Comparison of ENCODE assay signal across 20 cellular contexts in genomic region chr2:54088191-54088634, GRCh38. TPM values are rescaled to one million over a fixed set of nuclear protein-coding genes. Genes with fewer than 3 reads are reported as not detected.
DNase-seq lines count a peak whose midpoint lies in the region; ATAC-seq and TF ChIP-seq lines count a peak whose summit lies in the region.
"Had no signal": no experiment of that assay in that cellular context is flagged by ENCODE, and none has a peak within 500 bp of the region (broad histone marks: within the 10 kb centered on the region; RNA-seq: fewer than 3 reads in every experiment).

No MANE protein-coding gene starts in this region.

- H3K27me3 ChIP-seq in Caco-2 (replicated peaks; ENCODE audit: control insufficient read depth, insufficient read depth, low read length) (0 out of 2 replicates have a peak, but pooled peaks cover 1% of the 10 kb centered on the region), Karpas-422 (ENCODE audit: low read length) (no peaks in the 10 kb centered on the region), SJCRH30 (no peaks in the 10 kb centered on the region), sigmoid colon (no peaks in the 10 kb centered on the region)
- H3K27me3 ChIP-seq: adrenal gland, vagina had no signal

- intact Hi-C loops in Caco-2 (cut with micrococcal nuclease; ENCODE audit: unreplicated experiment) = loop anchor here (2.0 to 10.0 kb wide), 2 partner anchors 113 to 485 kb away; partner anchors contain the start of gene PSME4
- intact Hi-C loops in sigmoid colon (cut with DNase I) = loop anchor here (10.0 kb wide), 1 partner anchor 123 kb away; no protein-coding TSS in a partner anchor

- 90 to 95% methylated on average over 5 of the region's 5 CpGs for WGBS in sigmoid colon, 2 donors

- no peaks in the 10 kb centered on the region for H3K9me3 ChIP-seq in Caco-2
- H3K9me3 ChIP-seq in Karpas-422 (ENCODE audit: low read length) = no peaks in the 10 kb centered on the region
- no peaks in the 10 kb centered on the region for H3K9me3 ChIP-seq in SJCRH30 (replicated peaks)
- H3K9me3 ChIP-seq in sigmoid colon = no peaks in the 10 kb centered on the region
- H3K9me3 ChIP-seq: adrenal gland, vagina had no signal

- H3K4me3 ChIP-seq in Caco-2 (ENCODE audit: low read depth, low read length) (no peak overlapping the region), Karpas-422 (ENCODE audit: low read length) (peak overlapping the region; percentile 34), SJCRH30 (no peak overlapping the region), sigmoid colon (no peak overlapping the region)
- H3K4me3 ChIP-seq: adrenal gland, vagina had no signal

- peak; percentile 20 for ATAC-seq in esophagus mucosa
- ATAC-seq in GM18517 (IDR thresholded peaks at IDR 0.05; ENCODE audit: unreplicated experiment) = no peak
- no peak for ATAC-seq in GM21786 (IDR thresholded peaks at IDR 0.05; ENCODE audit: unreplicated experiment)

- POLR2A ChIA-PET in Caco-2 (lab: Charles Lee) = no interaction called here

- H4K20me1 ChIP-seq in Karpas-422 (ENCODE audit: insufficient read depth, low read depth, low read length) = no peaks in the 10 kb centered on the region

- no peak for TF ChIP-seq EP300 in sigmoid colon (IDR thresholded peaks at IDR 0.05)

- H3K9ac ChIP-seq in Karpas-422 (ENCODE audit: low read length) = peak overlapping the region; percentile 50

- peaks cover 15% of the 10 kb centered on the region for H3K27me3 Mint-ChIP-seq in Caco-2 (ENCODE audit: insufficient read depth, unreplicated experiment)
- H3K27me3 Mint-ChIP-seq: CD4-positive, alpha-beta T cell had no signal

- H2AFZ ChIP-seq in Karpas-422 (ENCODE audit: low read length) = 0 out of 2 replicates have a peak overlapping the region, but pooled peaks have one; percentile 23

- no peak for TF ChIP-seq POLR2A in sigmoid colon (IDR thresholded peaks at IDR 0.05)

- H3K36me3 ChIP-seq in Caco-2 (ENCODE audit: control insufficient read depth, insufficient read depth, low read length) (no peaks in the 10 kb centered on the region), Karpas-422 (ENCODE audit: insufficient read depth, low read length) (no peaks in the 10 kb centered on the region), SJCRH30 (no peaks in the 10 kb centered on the region), sigmoid colon (no peaks in the 10 kb centered on the region)
- H3K36me3 ChIP-seq: adrenal gland, vagina had no signal

- H3K9me2 ChIP-seq in Karpas-422 (replicated peaks; ENCODE audit: insufficient read depth, low read length) = no peaks in the 10 kb centered on the region

- CTCF ChIA-PET in Caco-2 (lab: Charles Lee) = interaction anchor here (1.1 kb wide), 1 partner anchor 19 kb away, joined by 6 read pairs; no protein-coding TSS in a partner anchor

- H3K9me3 Mint-ChIP-seq in Caco-2 (ENCODE audit: unreplicated experiment) = no peaks in the 10 kb centered on the region
- H3K9me3 Mint-ChIP-seq: CD4-positive, alpha-beta T cell had no signal

- TF ChIP-seq CTCF in Caco-2 (IDR thresholded peaks at IDR 0.05; ENCODE audit: insufficient read depth in 1 of 2, low read depth in 1 of 2, low read length in 1 of 2, severe bottlenecking in 1 of 2, unreplicated experiment in 1 of 2) = no peak
- no peak for TF ChIP-seq CTCF in sigmoid colon (IDR thresholded peaks at IDR 0.05)

- BruUV-seq in Caco-2 (replicated peaks; lab: Mats Ljungman, UMichigan) = no TSS peak

- H3K4me3 Mint-ChIP-seq in Caco-2 (ENCODE audit: unreplicated experiment) = peak overlapping the region; percentile 41
- H3K4me3 Mint-ChIP-seq: CD4-positive, alpha-beta T cell had no signal

- peaks cover 13% of the 10 kb centered on the region for H3K4me1 Mint-ChIP-seq in Caco-2 (ENCODE audit: low read depth, unreplicated experiment)

- H3K4me1 ChIP-seq in Caco-2 = peaks cover 20% of the 10 kb centered on the region
- peaks cover 82% of the 10 kb centered on the region for H3K4me1 ChIP-seq in Karpas-422 (ENCODE audit: low read length)
- H3K4me1 ChIP-seq in SJCRH30 = no peaks in the 10 kb centered on the region
- H3K4me1 ChIP-seq in sigmoid colon = no peaks in the 10 kb centered on the region
- H3K4me1 ChIP-seq: vagina had no signal

- no peak overlapping the region for H3K27ac Mint-ChIP-seq in Caco-2 (ENCODE audit: unreplicated experiment)
- H3K27ac Mint-ChIP-seq: CD4-positive, alpha-beta T cell had no signal

- no peaks in the 10 kb centered on the region for H3K79me2 ChIP-seq in Karpas-422 (ENCODE audit: low read length)

- H3K27ac ChIP-seq in Karpas-422 (ENCODE audit: low read length) (peak overlapping the region; percentile 79), SJCRH30 (no peak overlapping the region), sigmoid colon (no peak overlapping the region)
- H3K27ac ChIP-seq: adrenal gland, vagina, VCaP had no signal

- peak overlapping the region; percentile 56 for H3K4me2 ChIP-seq in Karpas-422 (ENCODE audit: low read depth, low read length, poor library complexity, severe bottlenecking)

- no peaks in the 10 kb centered on the region for H3K36me3 Mint-ChIP-seq in Caco-2 (ENCODE audit: insufficient read depth, unreplicated experiment)

- peak; percentile 18 to 43 for DNase-seq in Caco-2
- peak; percentile 73 for DNase-seq in Karpas-422
- DNase-seq in medulla oblongata (ENCODE audit: extremely low spot score) = peak; percentile 33
- DNase-seq in SJCRH30 = no peak
- DNase-seq in sigmoid colon = no peak
- DNase-seq: activated CD8-positive, alpha-beta memory T cell treated with anti-CD3 and anti-CD28 coated beads, Interleukin-2, amount 50 U/mL, for 48 hours; activated effector memory CD4-positive, alpha-beta T cell treated with anti-CD3 and anti-CD28 coated beads, Interleukin-2, amount 50 U/mL, for 16 hours; adrenal gland; CD4-positive, alpha-beta T cell; cerebellar nuclear complex; kidney glomerular epithelial cell; NCI-H1105; NCI-H524 treated with DMSO at 0.1 percent for 48 hours; stimulated activated CD4-positive, alpha-beta T cell treated with anti-CD3 and anti-CD28 coated beads, Interleukin-12 subunit alpha, Interleukin-12 subunit beta, amount 100 ng/mL, for 4 hours; stimulated activated CD8-positive, alpha-beta memory T cell treated with anti-CD3 and anti-CD28 coated beads, Interleukin-4, amount 100 ng/mL, for 48 hours had no signal

RNA-seq across cellular contexts. Expression of gene ACYP2, which starts 27.2 kb away (rescaled TPM):
- total RNA-seq in Caco-2 (2022) = 4.1 and 5.4 TPM in 2 replicates
- 19.8 and 22.8 TPM in 2 replicates for total RNA-seq in Karpas-422 (2014; rRNA removed; shearing (Covaris generic); ENCODE audit: low replicate concordance)
- 7.3 TPM for total RNA-seq in esophagus mucosa
- 4.6 and 7.0 TPM in 2 replicates for total RNA-seq in SJCRH30 (2014; rRNA removed; shearing (Covaris generic))
- total RNA-seq in sigmoid colon = 10 to 100 TPM; 15.8 to 32.0 (median 26.7) TPM
- 10 to 100 TPM; 13.2 to 19.8 (median 17.6) TPM for polyA plus RNA-seq in sigmoid colon

Comparison
In these comparisons a context has a peak if more than half of its experiments do, and no peak if none do; other contexts are left out.
1. DNase-seq: peak in Caco-2 (2 of 2), Karpas-422 (single experiment) and medulla oblongata (single experiment); none in SJCRH30 (0 of 2) and sigmoid colon (single experiment).